Comparison of ENCODE assay signal across 34 cellular contexts in genomic region chr9:137272241-137273094, GRCh38. TPM values are rescaled to one million over a fixed set of nuclear protein-coding genes. Genes with fewer than 3 reads are reported as not detected.
DNase-seq lines count a peak whose midpoint lies in the region; ATAC-seq and TF ChIP-seq lines count a peak whose summit lies in the region.
"Had no signal": no experiment of that assay in that cellular context is flagged by ENCODE, and none has a peak within 500 bp of the region (broad histone marks: within the 10 kb centered on the region; RNA-seq: fewer than 3 reads in every experiment).

No MANE protein-coding gene starts in this region.

- TF ChIP-seq CTCF in RWPE1 (conservative IDR thresholded peaks at IDR 0.05; ENCODE audit: low read depth) (no peak), omental fat pad (IDR thresholded peaks at IDR 0.05) (no peak), tibial nerve (IDR thresholded peaks at IDR 0.05) (no peak)

- ATAC-seq in omental fat pad (ENCODE audit: low FRiP score) (peak; percentile 8), GM19351 (IDR thresholded peaks at IDR 0.05; ENCODE audit: unreplicated experiment) (no peak)
- no peak for ATAC-seq in activated CD4-positive, alpha-beta T cell treated with anti-CD3 and anti-CD28 coated beads for 36 hours
- ATAC-seq: left colon, PC-3, Right ventricle myocardium inferior, SK-N-SH treated with all-trans-retinoic acid at 6 μM for 48 hours, T-helper 17 cell had no signal

- no peaks in the 10 kb centered on the region for H3K9me3 Mint-ChIP-seq in activated CD4-positive, alpha-beta T cell treated with anti-CD3 and anti-CD28 coated beads for 36 hours (ENCODE audit: low read depth)
- H3K9me3 Mint-ChIP-seq: activated naive CD8-positive, alpha-beta T cell treated with anti-CD3 and anti-CD28 coated beads, Interleukin-2, amount 10 ng/mL, durations not matched to agents 7 days and 5 days; neural progenitor cell had no signal

- H3K9ac ChIP-seq in BLaER1 = peak overlapping the region; percentile 59
- H3K9ac ChIP-seq: neural progenitor cell had no signal

- WGBS in tibial nerve, 2 donors = 92 to 94% methylated on average over 22 to 29 of the region's 39 CpGs

- no peak overlapping the region for H3K4me3 Mint-ChIP-seq in activated CD4-positive, alpha-beta T cell treated with anti-CD3 and anti-CD28 coated beads for 36 hours
- H3K4me3 Mint-ChIP-seq: activated naive CD8-positive, alpha-beta T cell treated with anti-CD3 and anti-CD28 coated beads, Interleukin-2, amount 10 ng/mL, durations not matched to agents 7 days and 5 days; neural progenitor cell; T-helper 17 cell had no signal

- H4K20me1 ChIP-seq in BLaER1 = peaks cover 17% of the 10 kb centered on the region; the same call in 1 of the 2 replicates

- H3K27ac ChIP-seq in BLaER1 (peak overlapping the region; percentile 77), RWPE1 (peak overlapping the region; percentile 94), tibial nerve (no peak overlapping the region)
- H3K27ac ChIP-seq: coronary artery, epithelial cell of prostate, neural progenitor cell had no signal

- H3K27ac Mint-ChIP-seq in activated CD4-positive, alpha-beta T cell treated with anti-CD3 and anti-CD28 coated beads for 36 hours = no peak overlapping the region
- H3K27ac Mint-ChIP-seq: activated naive CD8-positive, alpha-beta T cell treated with anti-CD3 and anti-CD28 coated beads, Interleukin-2, amount 10 ng/mL, durations not matched to agents 7 days and 5 days; neural progenitor cell; T-helper 17 cell had no signal

- H3K27me3 ChIP-seq in BLaER1 (no peaks in the 10 kb centered on the region), tibial nerve (peaks cover 0 to 24% of the 10 kb centered on the region in 2 donors)
- H3K27me3 ChIP-seq: neural progenitor cell had no signal

- H3K36me3 ChIP-seq in BLaER1 (peaks cover 42% of the 10 kb centered on the region), tibial nerve (peaks cover 3 to 66% (median 9%) of the 10 kb centered on the region in 3 donors)
- H3K36me3 ChIP-seq: neural progenitor cell had no signal

- peak overlapping the region; percentile 36; the same call in 1 of the 2 replicates for H3K4me3 ChIP-seq in BLaER1
- no peak overlapping the region for H3K4me3 ChIP-seq in tibial nerve
- H3K4me3 ChIP-seq: coronary artery, neural progenitor cell had no signal

- peaks cover 28% of the 10 kb centered on the region for H3K36me3 Mint-ChIP-seq in activated CD4-positive, alpha-beta T cell treated with anti-CD3 and anti-CD28 coated beads for 36 hours (ENCODE audit: low read depth)

- H3K9me3 ChIP-seq in BLaER1 (no peaks in the 10 kb centered on the region), tibial nerve (no peaks in the 10 kb centered on the region)
- H3K9me3 ChIP-seq: Caco-2 had no signal

- POLR2A ChIA-PET in RWPE1 (lab: Yijun Ruan, JAX; ENCODE audit: low non-redundant PET) = no interaction called here
- POLR2A ChIA-PET in activated CD4-positive, alpha-beta T cell treated with anti-CD3 and anti-CD28 coated beads for 36 hours (lab: Charles Lee) = no interaction called here

- DNase-seq in DMS53 treated with DMSO at 0.1 percent for 48 hours (lab: John Stamatoyannopoulos, UW; ENCODE audit: unreplicated experiment) (peak; percentile 55), RWPE1 (ENCODE audit: low spot score) (no peak), omental fat pad (ENCODE audit: low spot score) (no peak), ureter (ENCODE audit: low spot score) (no peak), tibial nerve (ENCODE audit: low spot score in 2 of 2) (no peak)
- DNase-seq in activated CD4-positive, alpha-beta T cell treated with anti-CD3 and anti-CD28 coated beads for 36 hours = no peak
- DNase-seq: activated CD4-positive, alpha-beta T cell treated with anti-CD3 and anti-CD28 coated beads for 4 hours; activated naive CD8-positive, alpha-beta T cell treated with anti-CD3 and anti-CD28 coated beads, Interleukin-2, amount 10 ng/mL, durations not matched to agents 7 days and 5 days; aorta; DMS79; effector memory CD4-positive, alpha-beta T cell; hippocampal formation; KG1; left colon; mesendoderm; NCI-H1092 treated with DMSO at 0.1 percent for 48 hours; NCI-H187; NCI-H2171; NCI-H524 treated with DMSO at 0.1 percent for 48 hours; NK-92 treated with Interleukin-12 subunit alpha and Interleukin-12 subunit beta, amount 100 ng/mL, for 24 hours; PC-3; stimulated activated CD4-positive, alpha-beta T cell treated with anti-CD3 and anti-CD28 coated beads, Interleukin-4, amount 100 ng/mL, for 24 hours; T-helper 17 cell; trophoblast cell had no signal

- no peak for TF ChIP-seq POLR2A in tibial nerve (IDR thresholded peaks at IDR 0.05)

- peak overlapping the region; percentile 92 for H3K4me2 ChIP-seq in BLaER1
- H3K4me2 ChIP-seq: neural progenitor cell had no signal

- intact Hi-C loops in activated CD4-positive, alpha-beta T cell treated with anti-CD3 and anti-CD28 coated beads for 36 hours (cut with DNase I, micrococcal nuclease) = no loop called here

- TF ChIP-seq EP300 in tibial nerve (IDR thresholded peaks at IDR 0.05) = no peak

- peaks cover 14% of the 10 kb centered on the region for H3K4me1 Mint-ChIP-seq in activated CD4-positive, alpha-beta T cell treated with anti-CD3 and anti-CD28 coated beads for 36 hours

- H3K27me3 Mint-ChIP-seq in activated CD4-positive, alpha-beta T cell treated with anti-CD3 and anti-CD28 coated beads for 36 hours = no peaks in the 10 kb centered on the region
- H3K27me3 Mint-ChIP-seq: activated naive CD8-positive, alpha-beta T cell treated with anti-CD3 and anti-CD28 coated beads, Interleukin-2, amount 10 ng/mL, durations not matched to agents 7 days and 5 days; T-helper 17 cell had no signal

- CTCF ChIA-PET in RWPE1 (lab: Yijun Ruan, JAX) = interaction anchor here (0.7 to 1.5 kb wide), 4 partner anchors 8 to 36 kb away, joined by 3 to 6 read pairs (median 4); no protein-coding TSS in a partner anchor
- CTCF ChIA-PET in activated CD4-positive, alpha-beta T cell treated with anti-CD3 and anti-CD28 coated beads for 36 hours (lab: Charles Lee) = no interaction called here

- H3K4me1 ChIP-seq in BLaER1 (peaks cover 99% of the 10 kb centered on the region), tibial nerve (peaks cover 0 to 27% (median 18%) of the 10 kb centered on the region in 4 donors)
- H3K4me1 ChIP-seq: Caco-2 had no signal

RNA-seq across cellular contexts. Expression of gene TOR4A, which starts 5.1 kb away (rescaled TPM):
- total RNA-seq in omental fat pad (10 to 100 TPM in 3 of 4 donors, 1 to 10 TPM in 1; 9.8 to 17.7 (median 11.6) TPM), ureter (15.4 TPM), tibial nerve (10 to 100 TPM in 1 of 4 donors, 1 to 10 TPM in 3; 3.3 to 11.4 (median 4.3) TPM)
- total RNA-seq in activated CD4-positive, alpha-beta T cell treated with anti-CD3 and anti-CD28 coated beads for 36 hours = 1 to 10 TPM; 2.6 to 3.4 TPM

RNA-seq across cellular contexts. Expression of gene NELFB, which starts 17.3 kb away (rescaled TPM):
- total RNA-seq in omental fat pad (10 to 100 TPM; 22.2 to 42.8 (median 34.2) TPM), ureter (45.2 TPM), tibial nerve (10 to 100 TPM; 29.7 to 52.0 (median 38.7) TPM)
- 10 to 100 TPM; 41.4 to 54.1 TPM for total RNA-seq in activated CD4-positive, alpha-beta T cell treated with anti-CD3 and anti-CD28 coated beads for 36 hours

RNA-seq across cellular contexts. Expression of gene STPG3, which starts 21.4 kb away (rescaled TPM):
- total RNA-seq in omental fat pad = under 1 TPM in 1 of 4 donors, not detected in 3; 0.56 TPM
- total RNA-seq in ureter = not detected
- total RNA-seq in tibial nerve = not detected
- not detected for total RNA-seq in activated CD4-positive, alpha-beta T cell treated with anti-CD3 and anti-CD28 coated beads for 36 hours
- total RNA-seq: activated naive CD8-positive, alpha-beta T cell treated with anti-CD3 and anti-CD28 coated beads, Interleukin-2, amount 10 ng/mL, durations not matched to agents 7 days and 5 days; aorta; Caco-2; left colon; MCF 10A; PC-3; posterior vena cava had no signal

RNA-seq across cellular contexts. Expression of gene NRARP, which starts 29.6 kb away (rescaled TPM):
- total RNA-seq in omental fat pad = 10 to 100 TPM in 1 of 4 donors, 1 to 10 TPM in 3; 4.6 to 12.3 (median 7.2) TPM
- total RNA-seq in ureter = 7.1 TPM
- total RNA-seq in tibial nerve = 10 to 100 TPM in 1 of 4 donors, 1 to 10 TPM in 3; 3.1 to 13.5 (median 3.9) TPM
- total RNA-seq in activated CD4-positive, alpha-beta T cell treated with anti-CD3 and anti-CD28 coated beads for 36 hours = 1 to 10 TPM; 2.1 TPM

RNA-seq across cellular contexts. Expression of gene TUBB4B, which starts 31.4 kb away (rescaled TPM):
- total RNA-seq in omental fat pad (100 to 1,000 TPM; 197 to 452 (median 288) TPM), ureter (351 TPM), tibial nerve (100 to 1,000 TPM; 102 to 190 (median 161) TPM)
- total RNA-seq in activated CD4-positive, alpha-beta T cell treated with anti-CD3 and anti-CD28 coated beads for 36 hours = 100 to 1,000 TPM; 264 to 278 TPM

Comparison
In these comparisons a context has a peak if more than half of its experiments do, and no peak if none do; other contexts are left out.
1. H3K27ac ChIP-seq: peak in BLaER1 (single experiment) and RWPE1 (single experiment); none in tibial nerve (0 of 4).